In genomic region chr19:52492991-52493470, GRCh38 we compare ENCODE assay signal across 13 cellular contexts. TPM values are rescaled to one million over a fixed set of nuclear protein-coding genes. Genes with fewer than 3 reads are reported as not detected.
DNase-seq lines count a peak whose midpoint lies in the region; ATAC-seq, FAIRE-seq and TF ChIP-seq lines count a peak whose summit lies in the region.
"Had no signal": no experiment of that assay in that cellular context is flagged by ENCODE, and none has a peak within 500 bp of the region (broad histone marks: within the 10 kb centered on the region; RNA-seq: fewer than 3 reads in every experiment).

No MANE protein-coding gene starts in this region.

- no peaks in the 10 kb centered on the region for H3K79me2 ChIP-seq in parathyroid adenoma

- peaks cover 15% of the 10 kb centered on the region for H3K36me3 Mint-ChIP-seq in WTC11

- no peak overlapping the region for H3K4me3 ChIP-seq in parathyroid adenoma (ENCODE audit: low read depth, low read length)
- H3K4me3 ChIP-seq: HAP-1, tibial nerve had no signal

- no peak overlapping the region for H2AFZ ChIP-seq in parathyroid adenoma

- DNase-seq in GM10248 (ENCODE audit: extremely low spot score) (peak; percentile 6), WTC11 (ENCODE audit: low spot score) (peak; percentile 72), iPS DF 19.7 (ENCODE audit: low read depth, low spot score) (peak; percentile 76), NCI-H2107 treated with DMSO at 0.1 percent for 48 hours (lab: John Stamatoyannopoulos, UW; ENCODE audit: unreplicated experiment) (no peak), GDM1 (lab: John Stamatoyannopoulos, UW) (no peak), HTR-8/SVneo (ENCODE audit: insufficient read length, low spot score) (no peak)
- DNase-seq in activated effector memory CD4-positive, alpha-beta T cell treated with Interleukin-2 at 50 U/mL for 16 hours = no peak
- DNase-seq: activated CD4-positive, alpha-beta T cell treated with anti-CD3 and anti-CD28 coated beads, Interleukin-2, amount 10 ng/mL, durations not matched to agents 24 days and 14 days; amygdala; NCI-H187 had no signal

- peaks cover 4% of the 10 kb centered on the region; the same call in 1 of the 2 replicates for H3K9me3 Mint-ChIP-seq in WTC11

- TF ChIP-seq CTCF in GM10248 (IDR thresholded peaks at IDR 0.05; ENCODE audit: control extremely low read depth, extremely low read depth, low read depth, missing control alignments) = no peak
- TF ChIP-seq CTCF in WTC11 (IDR thresholded peaks at IDR 0.05) = no peak
- TF ChIP-seq CTCF in parathyroid adenoma (IDR thresholded peaks at IDR 0.05) = no peak

- no peaks in the 10 kb centered on the region for H3K4me1 ChIP-seq in parathyroid adenoma
- H3K4me1 ChIP-seq: HAP-1, tibial nerve had no signal

- H3K27ac ChIP-seq in parathyroid adenoma = no peak overlapping the region
- H3K27ac ChIP-seq: tibial nerve had no signal

- no peak for FAIRE-seq in HTR-8/SVneo (lab: Jason Lieb, UNC)

- no peaks in the 10 kb centered on the region for H3K9me3 ChIP-seq in parathyroid adenoma (ENCODE audit: control insufficient read depth, low read length)

- H3K27me3 Mint-ChIP-seq in WTC11 (ENCODE audit: low read depth) = peaks cover 39% of the 10 kb centered on the region
- H3K27me3 Mint-ChIP-seq: activated CD4-positive, alpha-beta T cell treated with anti-CD3 and anti-CD28 coated beads, Interleukin-2, amount 10 ng/mL, durations not matched to agents 24 days and 14 days had no signal

- POLR2A ChIA-PET in GM10248 (lab: Yijun Ruan, JAX) = no interaction called here
- POLR2A ChIA-PET in WTC11 (lab: Charles Lee) = no interaction called here

- H3K9ac ChIP-seq in parathyroid adenoma = no peak overlapping the region

- peak overlapping the region; percentile 92 for H3K27ac Mint-ChIP-seq in WTC11
- H3K27ac Mint-ChIP-seq: activated CD4-positive, alpha-beta T cell treated with anti-CD3 and anti-CD28 coated beads, Interleukin-2, amount 10 ng/mL, durations not matched to agents 24 days and 14 days had no signal

- peak overlapping the region; percentile 48 for H3K4me2 ChIP-seq in parathyroid adenoma (ENCODE audit: low read length)

- peak; percentile 72 for ATAC-seq in WTC11

- no peaks in the 10 kb centered on the region for H3K27me3 ChIP-seq in parathyroid adenoma (ENCODE audit: control insufficient read depth, insufficient read depth, low read length)
- H3K27me3 ChIP-seq: tibial nerve had no signal

- peak overlapping the region; percentile 87 for H3K4me3 Mint-ChIP-seq in WTC11
- H3K4me3 Mint-ChIP-seq: activated CD4-positive, alpha-beta T cell treated with anti-CD3 and anti-CD28 coated beads, Interleukin-2, amount 10 ng/mL, durations not matched to agents 24 days and 14 days had no signal

- H3K36me3 ChIP-seq in parathyroid adenoma (ENCODE audit: control insufficient read depth, insufficient read depth, low read length) = no peaks in the 10 kb centered on the region
- H3K36me3 ChIP-seq: HAP-1 had no signal

- H3K4me1 Mint-ChIP-seq in WTC11 = peaks cover 30% of the 10 kb centered on the region
- H3K4me1 Mint-ChIP-seq: activated CD4-positive, alpha-beta T cell treated with anti-CD3 and anti-CD28 coated beads, Interleukin-2, amount 10 ng/mL, durations not matched to agents 24 days and 14 days had no signal

- CTCF ChIA-PET in GM10248 (lab: Yijun Ruan, JAX) (no interaction called here), WTC11 (lab: Charles Lee) (interaction anchor here (0.6 to 1.5 kb wide), 6 partner anchors 25 to 149 kb away, joined by 3 to 10 read pairs (median 4); partner anchors contain the start of gene ZNF578)

TF ChIP-seq in WTC11, 78 proteins besides CTCF, POLR2A, EP300 and RAD21 (continues in another document):
- no peak for TF ChIP-seq MYBL2 (CRISPR knock-in tag; IDR thresholded peaks at IDR 0.05)
- TF ChIP-seq SP1 (CRISPR knock-in tag; conservative IDR thresholded peaks at IDR 0.05) = no peak; the same call in 1 of the 2 replicates
- peak; percentile 57; the same call in 1 of the 2 replicates for TF ChIP-seq ZNF263 (CRISPR knock-in tag; IDR thresholded peaks at IDR 0.05; ENCODE audit: low read depth)
- TF ChIP-seq MAX (CRISPR knock-in tag; IDR thresholded peaks at IDR 0.05) = peak; percentile 91
- peak; percentile 46; the same call in 1 of the 2 replicates for TF ChIP-seq E2F1 (CRISPR knock-in tag; IDR thresholded peaks at IDR 0.05)
- TF ChIP-seq TEAD1 (CRISPR knock-in tag; IDR thresholded peaks at IDR 0.05) = peak; percentile 42
- TF ChIP-seq ZNF423 (CRISPR knock-in tag; IDR thresholded peaks at IDR 0.05) = 0 out of 2 replicates have a peak, but pooled peaks have one; percentile 5
- TF ChIP-seq CBFB (CRISPR knock-in tag; IDR thresholded peaks at IDR 0.05; ENCODE audit: low read depth) = no peak
- TF ChIP-seq, protein P1, sequence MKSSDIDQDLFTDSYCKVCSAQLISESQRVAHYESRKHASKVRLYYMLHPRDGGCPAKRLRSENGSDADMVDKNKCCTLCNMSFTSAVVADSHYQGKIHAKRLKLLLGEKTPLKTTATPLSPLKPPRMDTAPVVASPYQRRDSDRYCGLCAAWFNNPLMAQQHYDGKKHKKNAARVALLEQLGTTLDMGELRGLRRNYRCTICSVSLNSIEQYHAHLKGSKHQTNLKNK (CRISPR knock-in tag; IDR thresholded peaks at IDR 0.05) = no peak
- no peak for TF ChIP-seq JUN (CRISPR knock-in tag; IDR thresholded peaks at IDR 0.05)
- TF ChIP-seq, protein P2, sequence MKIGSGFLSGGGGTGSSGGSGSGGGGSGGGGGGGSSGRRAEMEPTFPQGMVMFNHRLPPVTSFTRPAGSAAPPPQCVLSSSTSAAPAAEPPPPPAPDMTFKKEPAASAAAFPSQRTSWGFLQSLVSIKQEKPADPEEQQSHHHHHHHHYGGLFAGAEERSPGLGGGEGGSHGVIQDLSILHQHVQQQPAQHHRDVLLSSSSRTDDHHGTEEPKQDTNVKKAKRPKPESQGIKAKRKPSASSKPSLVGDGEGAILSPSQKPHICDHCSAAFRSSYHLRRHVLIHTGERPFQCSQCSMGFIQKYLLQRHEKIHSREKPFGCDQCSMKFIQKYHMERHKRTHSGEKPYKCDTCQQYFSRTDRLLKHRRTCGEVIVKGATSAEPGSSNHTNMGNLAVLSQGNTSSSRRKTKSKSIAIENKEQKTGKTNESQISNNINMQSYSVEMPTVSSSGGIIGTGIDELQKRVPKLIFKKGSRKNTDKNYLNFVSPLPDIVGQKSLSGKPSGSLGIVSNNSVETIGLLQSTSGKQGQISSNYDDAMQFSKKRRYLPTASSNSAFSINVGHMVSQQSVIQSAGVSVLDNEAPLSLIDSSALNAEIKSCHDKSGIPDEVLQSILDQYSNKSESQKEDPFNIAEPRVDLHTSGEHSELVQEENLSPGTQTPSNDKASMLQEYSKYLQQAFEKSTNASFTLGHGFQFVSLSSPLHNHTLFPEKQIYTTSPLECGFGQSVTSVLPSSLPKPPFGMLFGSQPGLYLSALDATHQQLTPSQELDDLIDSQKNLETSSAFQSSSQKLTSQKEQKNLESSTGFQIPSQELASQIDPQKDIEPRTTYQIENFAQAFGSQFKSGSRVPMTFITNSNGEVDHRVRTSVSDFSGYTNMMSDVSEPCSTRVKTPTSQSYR (CRISPR knock-in tag; IDR thresholded peaks at IDR 0.05) = 0 out of 2 replicates have a peak, but pooled peaks have one; percentile 28
- TF ChIP-seq ZBTB21 (CRISPR knock-in tag; IDR thresholded peaks at IDR 0.05; ENCODE audit: borderline replicate concordance) = no peak
- TF ChIP-seq ATF1 (CRISPR knock-in tag; IDR thresholded peaks at IDR 0.05) = no peak
- TF ChIP-seq, protein P3, sequence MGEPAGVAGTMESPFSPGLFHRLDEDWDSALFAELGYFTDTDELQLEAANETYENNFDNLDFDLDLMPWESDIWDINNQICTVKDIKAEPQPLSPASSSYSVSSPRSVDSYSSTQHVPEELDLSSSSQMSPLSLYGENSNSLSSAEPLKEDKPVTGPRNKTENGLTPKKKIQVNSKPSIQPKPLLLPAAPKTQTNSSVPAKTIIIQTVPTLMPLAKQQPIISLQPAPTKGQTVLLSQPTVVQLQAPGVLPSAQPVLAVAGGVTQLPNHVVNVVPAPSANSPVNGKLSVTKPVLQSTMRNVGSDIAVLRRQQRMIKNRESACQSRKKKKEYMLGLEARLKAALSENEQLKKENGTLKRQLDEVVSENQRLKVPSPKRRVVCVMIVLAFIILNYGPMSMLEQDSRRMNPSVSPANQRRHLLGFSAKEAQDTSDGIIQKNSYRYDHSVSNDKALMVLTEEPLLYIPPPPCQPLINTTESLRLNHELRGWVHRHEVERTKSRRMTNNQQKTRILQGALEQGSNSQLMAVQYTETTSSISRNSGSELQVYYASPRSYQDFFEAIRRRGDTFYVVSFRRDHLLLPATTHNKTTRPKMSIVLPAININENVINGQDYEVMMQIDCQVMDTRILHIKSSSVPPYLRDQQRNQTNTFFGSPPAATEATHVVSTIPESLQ (CRISPR knock-in tag; IDR thresholded peaks at IDR 0.05) = no peak
- TF ChIP-seq NR2C2 (CRISPR knock-in tag; IDR thresholded peaks at IDR 0.05) = peak; percentile 69; the same call in 1 of the 2 replicates
- TF ChIP-seq, protein P4, sequence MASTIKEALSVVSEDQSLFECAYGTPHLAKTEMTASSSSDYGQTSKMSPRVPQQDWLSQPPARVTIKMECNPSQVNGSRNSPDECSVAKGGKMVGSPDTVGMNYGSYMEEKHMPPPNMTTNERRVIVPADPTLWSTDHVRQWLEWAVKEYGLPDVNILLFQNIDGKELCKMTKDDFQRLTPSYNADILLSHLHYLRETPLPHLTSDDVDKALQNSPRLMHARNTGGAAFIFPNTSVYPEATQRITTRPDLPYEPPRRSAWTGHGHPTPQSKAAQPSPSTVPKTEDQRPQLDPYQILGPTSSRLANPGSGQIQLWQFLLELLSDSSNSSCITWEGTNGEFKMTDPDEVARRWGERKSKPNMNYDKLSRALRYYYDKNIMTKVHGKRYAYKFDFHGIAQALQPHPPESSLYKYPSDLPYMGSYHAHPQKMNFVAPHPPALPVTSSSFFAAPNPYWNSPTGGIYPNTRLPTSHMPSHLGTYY (CRISPR knock-in tag; IDR thresholded peaks at IDR 0.05) = no peak

RNA-seq across cellular contexts. Expression of gene ZNF808, which starts 34.4 kb away (rescaled TPM):
- total RNA-seq in WTC11 (2021) = 47.1 to 59.2 TPM (median 49.2 TPM) in 3 replicates

RNA-seq across cellular contexts. Expression of gene ZNF578, which starts 39.7 kb away (rescaled TPM):
- 21.1 to 26.6 TPM (median 21.9 TPM) in 3 replicates for total RNA-seq in WTC11 (2021)

Comparison
In these comparisons a context has a peak if more than half of its experiments do, and no peak if none do; other contexts are left out.
1. DNase-seq: peak in GM10248 (single experiment), WTC11 (single experiment) and iPS DF 19.7 (single experiment); none in NCI-H2107 treated with DMSO at 0.1 percent for 48 hours (single experiment), activated effector memory CD4-positive, alpha-beta T cell treated with Interleukin-2 at 50 U/mL for 16 hours (single experiment), GDM1 (single experiment) and HTR-8/SVneo (single experiment).